11 cellular contexts compared by ENCODE assay signal in genomic region chr14:56341766-56342418, GRCh38.
A peak's percentile ranks its signal among the peaks of the same experiment; 100 is the strongest.
DNase-seq lines count a peak whose midpoint lies in the region; ATAC-seq and TF ChIP-seq lines count a peak whose summit lies in the region.
"Had no signal": no experiment of that assay in that cellular context is flagged by ENCODE, and none has a peak within 500 bp of the region (broad histone marks: within the 10 kb centered on the region; RNA-seq: fewer than 3 reads in every experiment).

No MANE protein-coding gene starts in this region.

- H3K27me3 ChIP-seq in esophagus squamous epithelium (no peaks in the 10 kb centered on the region), skeletal muscle tissue (ENCODE audit: control insufficient read depth in 3 of 3, insufficient read depth in 3 of 3, low read length in 3 of 3) (no peaks in the 10 kb centered on the region)

- ATAC-seq in GM19438 (IDR thresholded peaks at IDR 0.05; ENCODE audit: low read depth, unreplicated experiment): peak; percentile 45
- peak; percentile 10 for ATAC-seq in HG03139 (IDR thresholded peaks at IDR 0.05; ENCODE audit: unreplicated experiment)
- ATAC-seq in GM19324 (IDR thresholded peaks at IDR 0.05; ENCODE audit: low FRiP score, unreplicated experiment): no peak
- ATAC-seq in HG02970 (IDR thresholded peaks at IDR 0.05; ENCODE audit: low FRiP score, unreplicated experiment): no peak
- ATAC-seq: left colon had no signal

- H3K4me3 ChIP-seq in esophagus squamous epithelium: no peak overlapping the region
- H3K4me3 ChIP-seq in skeletal muscle tissue (ENCODE audit: low read length in 3 of 3): no peak overlapping the region

- H3K4me1 ChIP-seq in esophagus squamous epithelium (peaks cover 9 to 38% (median 17%) of the 10 kb centered on the region in 3 donors), skeletal muscle tissue (ENCODE audit: control insufficient read depth in 3 of 3, insufficient read depth in 3 of 3, low read length in 3 of 3) (peaks cover 12 to 24% (median 19%) of the 10 kb centered on the region in 3 donors)

- H3K9me3 ChIP-seq in esophagus squamous epithelium: no peaks in the 10 kb centered on the region
- no peaks in the 10 kb centered on the region for H3K9me3 ChIP-seq in skeletal muscle tissue (ENCODE audit: control insufficient read depth in 3 of 3, low read length in 3 of 3)

- no peaks in the 10 kb centered on the region for H3K36me3 ChIP-seq in esophagus squamous epithelium
- H3K36me3 ChIP-seq in skeletal muscle tissue (ENCODE audit: control insufficient read depth in 3 of 3, insufficient read depth in 3 of 3, low read length in 3 of 3): no peaks in the 10 kb centered on the region

- WGBS in esophagus squamous epithelium, 2 donors: 48 to 51% methylated on average over 6 to 7 of the region's 7 CpGs

- DNase-seq in esophagus squamous epithelium (lab: John Stamatoyannopoulos, UW): no peak
- no peak for DNase-seq in NCI-H226
- DNase-seq in epidermal melanocyte (ENCODE audit: insufficient read length, low spot score): no peak
- DNase-seq: activated effector memory CD4-positive, alpha-beta T cell treated with Interleukin-2 at 50 U/mL for 16 hours; GOT3; left colon had no signal

- no peak for TF ChIP-seq CTCF in esophagus squamous epithelium (IDR thresholded peaks at IDR 0.05)

- intact Hi-C loops in esophagus squamous epithelium (cut with DNase I): loop anchor here (10.0 kb wide), 1 partner anchor 627 kb away; no protein-coding TSS in a partner anchor

- no peak for TF ChIP-seq POLR2A in esophagus squamous epithelium (IDR thresholded peaks at IDR 0.05)

- no peak overlapping the region for H3K9ac ChIP-seq in skeletal muscle tissue (ENCODE audit: low read depth in 1 of 3, low read length in 3 of 3)

- H3K27ac ChIP-seq in esophagus squamous epithelium: peak overlapping the region in 3 of 4 donors; percentile 38 to 70 (median 54)
- peak overlapping the region; percentile 55 for H3K27ac ChIP-seq in skeletal muscle tissue (ENCODE audit: low read depth, low read length)

Comparison
In these comparisons a context has a peak if more than half of its experiments do, and no peak if none do; other contexts are left out.
1. ATAC-seq: peak in GM19438 (single experiment) and HG03139 (single experiment); none in GM19324 (single experiment) and HG02970 (single experiment).